8 cellular contexts compared by ENCODE assay signal in the genomic region with DNA sequence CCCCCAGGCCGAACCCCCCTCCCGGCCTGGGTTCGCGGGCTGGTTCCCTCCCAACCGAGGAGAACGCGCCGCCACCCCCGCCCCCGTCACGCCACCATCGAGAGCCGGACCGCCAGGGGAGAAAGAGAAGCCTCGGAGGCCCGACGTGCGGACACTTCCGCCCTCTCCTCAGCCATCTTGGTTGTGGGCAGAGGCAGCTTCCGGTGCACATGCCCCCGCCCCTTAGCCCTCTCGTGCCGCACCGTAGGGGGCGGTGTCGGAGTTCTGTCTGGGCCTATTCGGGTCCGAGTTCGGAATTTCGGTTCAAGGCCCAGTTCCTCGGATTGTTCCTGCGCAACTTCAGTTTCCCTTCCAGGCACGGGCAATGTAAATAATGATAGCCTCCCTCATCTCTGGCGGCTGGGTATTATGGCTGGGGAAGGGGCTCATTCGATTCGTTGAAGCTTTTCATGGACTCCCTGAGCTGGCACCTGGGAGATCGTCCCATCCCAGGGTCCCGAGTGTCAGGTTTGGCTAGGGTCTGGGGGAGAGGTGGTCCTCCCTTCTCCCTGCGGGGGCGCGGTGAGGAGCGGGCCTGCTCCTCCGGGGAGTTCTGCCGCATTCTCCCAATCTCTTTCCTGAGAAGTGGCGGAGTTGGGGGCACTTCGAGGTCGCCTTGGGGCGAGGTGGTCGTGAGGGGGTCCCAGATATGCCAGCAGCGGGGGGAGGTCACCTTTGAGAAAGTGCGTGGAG. TPM values are rescaled to one million over a fixed set of nuclear protein-coding genes. Genes with fewer than 3 reads are reported as not detected.
DNase-seq lines count a peak whose midpoint lies in the region; ATAC-seq and TF ChIP-seq lines count a peak whose summit lies in the region.

A gene with protein sequence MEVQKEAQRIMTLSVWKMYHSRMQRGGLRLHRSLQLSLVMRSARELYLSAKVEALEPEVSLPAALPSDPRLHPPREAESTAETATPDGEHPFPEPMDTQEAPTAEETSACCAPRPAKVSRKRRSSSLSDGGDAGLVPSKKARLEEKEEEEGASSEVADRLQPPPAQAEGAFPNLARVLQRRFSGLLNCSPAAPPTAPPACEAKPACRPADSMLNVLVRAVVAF (plus strand): TSS at position 225 of the 732 bp plus-strand sequence. CDS start 2,776 bp downstream, outside the sequence.
A gene with protein sequence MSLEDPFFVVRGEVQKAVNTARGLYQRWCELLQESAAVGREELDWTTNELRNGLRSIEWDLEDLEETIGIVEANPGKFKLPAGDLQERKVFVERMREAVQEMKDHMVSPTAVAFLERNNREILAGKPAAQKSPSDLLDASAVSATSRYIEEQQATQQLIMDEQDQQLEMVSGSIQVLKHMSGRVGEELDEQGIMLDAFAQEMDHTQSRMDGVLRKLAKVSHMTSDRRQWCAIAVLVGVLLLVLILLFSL (minus strand): TSS at position 189 of the 732 bp plus-strand sequence. CDS start 202 bp downstream, outside the sequence.

- no TSS peak for BruUV-seq in A673 (replicated peaks; lab: Mats Ljungman, UMichigan)

- POLR2A ChIA-PET in A673 (lab: Charles Lee; ENCODE audit: low non-redundant PET) = no interaction called here

- intact Hi-C loops in A673 (cut with micrococcal nuclease; ENCODE audit: unreplicated experiment) = loop anchor here (2.0 kb wide), 2 partner anchors 14 to 32 kb away; a partner anchor contains a TSS

- H3K4me1 ChIP-seq in A673 (ENCODE audit: insufficient read depth, low read length, poor library complexity, severe bottlenecking) = peaks cover 6% of the 10 kb centered on the region

- TF ChIP-seq CTCF in A673 (conservative IDR thresholded peaks at IDR 0.05; ENCODE audit: low read depth, low read length) = peak; percentile 55

- peaks cover 17% of the 10 kb centered on the region for H3K36me3 ChIP-seq in A673 (ENCODE audit: insufficient read depth, low read length, poor library complexity, severe bottlenecking)

- peak within 1 kb of the TSS; percentile 98 for H3K27ac ChIP-seq in A673 (ENCODE audit: low read depth, low read length, poor library complexity, severe bottlenecking)

- H3K27me3 ChIP-seq in A673 (replicated peaks; ENCODE audit: insufficient read depth, low read depth, low read length, poor library complexity) = no peaks in the 10 kb centered on the region

- peak; percentile 97 for DNase-seq in A673 (ENCODE audit: low spot score)
- DNase-seq in NCI-H345 treated with DMSO at 0.1 percent for 48 hours (lab: John Stamatoyannopoulos, UW; ENCODE audit: unreplicated experiment) = peak; percentile 25
- peak; percentile 85 for DNase-seq in activated CD4-positive, CD25-positive, alpha-beta regulatory T cell treated with anti-CD3 and anti-CD28 coated beads, Interleukin-2, amount 50 U/mL, for 16 hours (ENCODE audit: low read depth, low spot score)
- DNase-seq in central memory CD4-positive, alpha-beta T cell = peak; percentile 92
- DNase-seq in islet precursor cell = peak; percentile 96
- DNase-seq in stimulated activated CD4-positive, alpha-beta T cell treated with anti-CD3 and anti-CD28 coated beads, Interleukin-12 subunit alpha, Interleukin-12 subunit beta, amount 100 ng/mL, for 48 hours (ENCODE audit: low read depth in 2 of 3, low spot score in 1 of 3) = peak; percentile 89 to 90 (median 89)

- H3K4me3 ChIP-seq in A673 (ENCODE audit: low read depth, low read length, poor library complexity, severe bottlenecking) = peak within 1 kb of the TSS; percentile 72

- ATAC-seq in GM18858 (IDR thresholded peaks at IDR 0.05; ENCODE audit: unreplicated experiment) (peak; percentile 25), HG03196 (IDR thresholded peaks at IDR 0.05; ENCODE audit: unreplicated experiment) (peak; percentile 27)

- H3K9me3 ChIP-seq in A673 (ENCODE audit: low read depth, low read length, poor library complexity, severe bottlenecking) = no peaks in the 10 kb centered on the region

- CTCF ChIA-PET in A673 (lab: Charles Lee) = interaction anchor here (0.5 to 1.1 kb wide), 3 partner anchors 30 to 144 kb away, joined by 3 to 4 read pairs (median 3); no protein-coding TSS in a partner anchor

RNA-seq across cellular contexts. Expression of the first gene that starts in this region (rescaled TPM):
- 148 and 164 TPM in 2 replicates for total RNA-seq in A673 (2021)

RNA-seq across cellular contexts. Expression of the second gene that starts in this region (rescaled TPM):
- 63.3 and 69.5 TPM in 2 replicates for total RNA-seq in A673 (2021)

Comparison
In these comparisons a context has a peak if more than half of its experiments do, and no peak if none do; other contexts are left out.
1. Peak in every context shown above with its lines: DNase-seq, ATAC-seq, H3K4me3 ChIP-seq and H3K27ac ChIP-seq.
2. DNase-seq: peak in every context shown above with its lines; median percentile 97 in A673; 96 in islet precursor cell; 92 in central memory CD4-positive, alpha-beta T cell; 89 in stimulated activated CD4-positive, alpha-beta T cell treated with anti-CD3 and anti-CD28 coated beads, Interleukin-12 subunit alpha, Interleukin-12 subunit beta, amount 100 ng/mL, for 48 hours; 85 in activated CD4-positive, CD25-positive, alpha-beta regulatory T cell treated with anti-CD3 and anti-CD28 coated beads, Interleukin-2, amount 50 U/mL, for 16 hours; 25 in NCI-H345 treated with DMSO at 0.1 percent for 48 hours.